Comparison of ENCODE assay signal across 8 cellular contexts in the genomic region with DNA sequence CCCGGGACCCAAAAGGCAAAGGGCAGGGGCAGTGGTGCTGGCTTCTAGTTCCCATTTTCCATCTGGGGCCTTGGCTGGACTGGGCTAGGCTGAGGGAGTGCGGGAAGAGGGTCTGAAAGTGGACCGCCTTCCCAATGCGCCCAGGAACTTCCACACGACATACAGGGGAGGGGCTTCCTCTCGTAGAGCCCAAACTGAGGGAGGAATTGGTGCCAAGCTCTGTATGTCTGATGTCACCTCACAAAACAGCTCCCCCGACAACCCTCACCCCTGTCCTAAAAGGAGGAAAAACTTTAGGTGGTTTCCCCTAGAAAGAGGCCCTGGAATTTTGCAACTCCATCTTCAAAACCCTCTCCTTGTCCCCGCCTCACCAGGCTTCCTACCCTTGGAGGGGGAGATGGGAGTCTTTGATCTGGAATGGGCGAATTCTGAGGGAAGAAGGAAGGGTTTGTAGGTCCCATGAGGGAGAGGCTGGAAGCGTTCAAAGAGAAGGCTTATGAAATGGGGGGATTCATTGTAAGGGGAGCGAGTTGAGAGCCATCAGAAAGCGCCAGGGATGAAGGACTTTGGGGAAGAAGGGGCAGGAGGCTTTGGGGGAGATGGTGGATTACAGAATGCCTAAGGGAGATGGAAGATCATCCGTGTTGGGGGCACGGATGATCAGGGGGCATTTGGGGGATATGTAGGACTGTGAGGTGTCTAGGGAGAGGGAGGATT. TPM values are rescaled to one million over a fixed set of nuclear protein-coding genes. Genes with fewer than 3 reads are reported as not detected.
DNase-seq lines count a peak whose midpoint lies in the region; ATAC-seq and TF ChIP-seq lines count a peak whose summit lies in the region.

No MANE protein-coding gene starts in this region.

- no peaks in the 10 kb centered on the region for H3K27me3 Mint-ChIP-seq in chondrocyte (ENCODE audit: low read depth)

- peak overlapping the region; percentile 81 to 96 (median 88) for H3K4me3 ChIP-seq in BLaER1 treated with 17β-estradiol and CSF1 and Interleukin-3, amounts not matched to agents 10 nM and 100 nM
- H3K4me3 ChIP-seq in KMS-11 (IDR thresholded peaks at IDR 0.05; ENCODE audit: insufficient read depth, low read depth, low read length), result no peak overlapping the region
- H3K4me3 ChIP-seq in mucosa of descending colon, result peak overlapping the region; percentile 60

- H2AFZ ChIP-seq in KMS-11 (ENCODE audit: low read depth), result peak overlapping the region; percentile 30; the same call in 1 of the 2 replicates

- DNase-seq in chondrocyte (ENCODE audit: low spot score) (no peak), mucosa of descending colon (no peak), cortex of kidney (lab: John Stamatoyannopoulos, UW) (no peak), SW 1271 (lab: John Stamatoyannopoulos, UW) (no peak), SIG-M5 (lab: John Stamatoyannopoulos, UW) (no peak)

- H3K4me3 Mint-ChIP-seq in chondrocyte (ENCODE audit: unreplicated experiment), result peak overlapping the region; percentile 100

- H3K36me3 Mint-ChIP-seq in chondrocyte (ENCODE audit: low read depth), result no peaks in the 10 kb centered on the region

- H3K9me3 ChIP-seq in BLaER1 treated with 17β-estradiol and CSF1 and Interleukin-3, amounts not matched to agents 10 nM and 100 nM (replicated peaks in 1 of 11), result no peaks in the 10 kb centered on the region
- H3K9me3 ChIP-seq in mucosa of descending colon, result no peaks in the 10 kb centered on the region

- H3K9me3 Mint-ChIP-seq in chondrocyte (ENCODE audit: low read depth), result no peaks in the 10 kb centered on the region

- H4K20me1 ChIP-seq in BLaER1 treated with 17β-estradiol and CSF1 and Interleukin-3, amounts not matched to agents 10 nM and 100 nM, result peaks cover 0 to 38% (median 14%) of the 10 kb centered on the region in 11 experiments; a peak in 11 of 22 replicates
- H4K20me1 ChIP-seq in KMS-11 (ENCODE audit: insufficient read depth), result no peaks in the 10 kb centered on the region

- peak overlapping the region; percentile 62 to 86 (median 81) for H3K27ac ChIP-seq in BLaER1 treated with 17β-estradiol and CSF1 and Interleukin-3, amounts not matched to agents 10 nM and 100 nM
- no peak overlapping the region for H3K27ac ChIP-seq in KMS-11

- intact Hi-C loops in mucosa of descending colon (cut with DNase I, micrococcal nuclease), result loop anchor here in 1 of 2 donors (10.0 kb wide), 1 partner anchor 75 kb away; no protein-coding TSS in a partner anchor

- H3K4me2 ChIP-seq in BLaER1 treated with 17β-estradiol and CSF1 and Interleukin-3, amounts not matched to agents 10 nM and 100 nM, result peak overlapping the region; percentile 84 to 100 (median 95)
- H3K4me2 ChIP-seq in KMS-11, result peak overlapping the region; percentile 97

- H3K9ac ChIP-seq in BLaER1 treated with 17β-estradiol and CSF1 and Interleukin-3, amounts not matched to agents 10 nM and 100 nM, result peak overlapping the region; percentile 78 to 91 (median 88)
- peak overlapping the region; percentile 46; the same call in 1 of the 2 replicates for H3K9ac ChIP-seq in KMS-11

- no peaks in the 10 kb centered on the region for H3K27me3 ChIP-seq in BLaER1 treated with 17β-estradiol and CSF1 and Interleukin-3, amounts not matched to agents 10 nM and 100 nM
- H3K27me3 ChIP-seq in KMS-11 (ENCODE audit: insufficient read depth, low read depth), result no peaks in the 10 kb centered on the region

- ATAC-seq in mucosa of descending colon, result no peak
- ATAC-seq in GM19324 (IDR thresholded peaks at IDR 0.05; ENCODE audit: low FRiP score, unreplicated experiment), result no peak

- H3K27ac Mint-ChIP-seq in chondrocyte (ENCODE audit: unreplicated experiment), result peak overlapping the region; percentile 76

- peaks cover 44% of the 10 kb centered on the region for H3K4me1 Mint-ChIP-seq in chondrocyte (ENCODE audit: low read depth)

- peaks cover 29% of the 10 kb centered on the region; the same call in 1 of the 2 replicates for H3K79me2 ChIP-seq in KMS-11 (ENCODE audit: insufficient read depth, low read depth)

- no peaks in the 10 kb centered on the region for H3K36me3 ChIP-seq in BLaER1 treated with 17β-estradiol and CSF1 and Interleukin-3, amounts not matched to agents 10 nM and 100 nM
- H3K36me3 ChIP-seq in KMS-11 (ENCODE audit: insufficient read depth) (no peaks in the 10 kb centered on the region), mucosa of descending colon (ENCODE audit: low read depth) (no peaks in the 10 kb centered on the region)

- peaks cover 47 to 59% (median 54%) of the 10 kb centered on the region in 10 experiments for H3K4me1 ChIP-seq in BLaER1 treated with 17β-estradiol and CSF1 and Interleukin-3, amounts not matched to agents 10 nM and 100 nM
- H3K4me1 ChIP-seq in KMS-11 (ENCODE audit: low read depth, poor library complexity, severe bottlenecking) (peaks cover 47% of the 10 kb centered on the region), mucosa of descending colon (ENCODE audit: low read depth) (peaks cover 23% of the 10 kb centered on the region)

- TF ChIP-seq CTCF in KMS-11 (conservative IDR thresholded peaks at IDR 0.05; ENCODE audit: low read depth, low read length) (no peak), chondrocyte (IDR thresholded peaks at IDR 0.05) (no peak), mucosa of descending colon (IDR thresholded peaks at IDR 0.05) (no peak)

RNA-seq across cellular contexts. Expression of a gene that starts 0.9 kb away (rescaled TPM):
- total RNA-seq in chondrocyte, result 38.7 to 40.7 TPM (median 40.5 TPM) in 3 replicates
- 100 to 1,000 TPM in 1 of 3 donors, 10 to 100 TPM in 2; 58.8 to 101 (median 98.9) TPM for total RNA-seq in mucosa of descending colon

RNA-seq across cellular contexts. Expression of a gene that starts 20.6 kb away (rescaled TPM):
- 9.8 to 12.6 TPM (median 11.7 TPM) in 3 replicates for total RNA-seq in chondrocyte
- total RNA-seq in mucosa of descending colon, result 10 to 100 TPM; 24.7 to 27.8 (median 24.9) TPM

RNA-seq across cellular contexts. Expression of a gene that starts 46.3 kb away (rescaled TPM):
- 1.2 to 2.2 TPM (median 1.8 TPM) in 3 replicates for total RNA-seq in chondrocyte
- total RNA-seq in mucosa of descending colon, result under 1 TPM; 0.43 to 0.92 (median 0.48) TPM
